In the genomic region with DNA sequence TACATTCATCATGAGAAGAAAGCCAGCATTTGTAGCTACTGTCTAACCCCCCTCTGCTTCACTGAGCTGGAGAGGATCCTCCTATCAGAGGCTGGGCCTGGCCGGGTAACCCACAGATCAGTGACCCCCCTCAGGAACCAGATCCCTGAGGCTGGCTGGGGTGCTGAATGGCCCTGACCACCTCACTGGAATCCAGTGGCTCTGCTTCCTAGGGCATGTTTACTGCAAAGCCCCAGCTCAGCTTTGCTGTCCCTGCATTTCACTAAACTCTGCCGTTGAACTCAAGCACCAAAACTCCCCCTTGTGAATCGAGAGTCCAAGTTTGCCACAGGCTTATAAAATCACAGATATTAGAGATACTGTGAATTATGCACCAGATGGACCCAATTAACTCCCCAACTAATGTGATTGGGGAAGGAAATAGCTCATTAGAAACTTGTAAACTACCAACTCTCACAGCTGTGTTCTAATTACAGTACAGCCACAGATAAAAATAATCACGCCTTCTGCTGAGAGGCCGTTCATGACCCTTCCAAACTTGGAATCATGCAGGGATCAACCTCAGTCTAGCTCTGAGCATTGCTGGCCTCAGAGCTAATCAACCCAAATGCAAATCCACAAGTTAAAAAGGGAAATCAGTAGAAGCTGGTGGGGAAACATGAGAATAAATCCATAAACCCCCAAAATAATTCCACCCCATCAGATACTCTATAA, we compare ENCODE assay signal across 12 cellular contexts. TPM values are rescaled to one million over a fixed set of nuclear protein-coding genes. Genes with fewer than 3 reads are reported as not detected.
"Had no signal": no experiment of that assay in that cellular context is flagged by ENCODE, and none has a peak within 500 bp of the region (broad histone marks: within the 10 kb centered on the region; RNA-seq: fewer than 3 reads in every experiment).

No MANE protein-coding gene starts in this region.

- H3K27ac ChIP-seq: body of pancreas had no signal

- H3K4me1 ChIP-seq: body of pancreas had no signal

- DNase-seq: activated T-cell treated with anti-CD3 and anti-CD28 coated beads, Interleukin-2, amount 50 U/mL, for 1 hour; amniotic stem cell; body of pancreas; cerebellar nuclear complex; erythroblast; stimulated activated CD4-positive, alpha-beta T cell treated with anti-CD3 and anti-CD28 coated beads, Interleukin-15, amount 100 ng/mL, for 24 hours; stimulated activated CD4-positive, alpha-beta T cell treated with anti-CD3 and anti-CD28 coated beads, Interleukin-4, amount 100 ng/mL, for 24 hours; T-helper 2 cell had no signal

- H3K9me3 ChIP-seq: body of pancreas had no signal

- ATAC-seq: body of pancreas; natural killer cell treated with Interleukin-12 subunit alpha and Interleukin-12 subunit beta and Interleukin-15 and Interleukin-18, amount 100 ng/mL, for 72 hours had no signal

- H3K27me3 ChIP-seq: body of pancreas had no signal

- H3K4me3 ChIP-seq: body of pancreas had no signal

RNA-seq across cellular contexts. Expression of a gene that starts 47.0 kb away (rescaled TPM):
- total RNA-seq: body of pancreas; lung microvascular endothelial cell; natural killer cell treated with Interleukin-12 subunit alpha and Interleukin-12 subunit beta and Interleukin-15 and Interleukin-18, amount 100 ng/mL, for 72 hours; osteoblast; pulmonary artery endothelial cell had no signal
